In the genomic region with DNA sequence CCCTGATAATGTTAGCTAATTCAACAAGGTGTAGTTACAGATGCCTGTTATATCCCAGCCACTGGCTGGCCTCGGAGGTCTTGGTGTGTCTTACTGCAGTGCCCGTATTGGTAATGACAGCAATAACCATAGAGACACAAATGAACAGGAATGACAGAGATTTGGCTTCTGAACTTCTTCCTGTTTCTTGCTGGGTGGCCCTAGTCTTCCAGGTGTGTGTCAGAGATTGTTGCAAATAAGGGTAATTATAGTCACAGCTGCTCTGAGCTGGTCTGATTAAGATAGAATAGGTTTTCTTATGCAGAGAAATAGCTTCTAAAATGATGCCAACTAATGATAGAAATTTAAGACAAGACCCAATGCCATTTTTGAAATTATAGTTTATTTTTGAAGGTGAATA, we compare ENCODE assay signal across 27 cellular contexts.
"Had no signal": no experiment of that assay in that cellular context is flagged by ENCODE, and none has a peak within 500 bp of the region (broad histone marks: within the 10 kb centered on the region; RNA-seq: fewer than 3 reads in every experiment).

No MANE protein-coding gene starts in this region.

- H3K36me3 ChIP-seq: adrenal gland, colonic mucosa, heart left ventricle had no signal

- H3K27me3 ChIP-seq: adrenal gland, body of pancreas, colonic mucosa, dorsolateral prefrontal cortex, heart left ventricle had no signal

- H3K4me3 ChIP-seq: adrenal gland, body of pancreas, colonic mucosa, dorsolateral prefrontal cortex, heart left ventricle had no signal

- H3K9me3 ChIP-seq: adrenal gland, body of pancreas, colonic mucosa had no signal

- H3K27ac ChIP-seq: adrenal gland, body of pancreas, colonic mucosa, dorsolateral prefrontal cortex, heart left ventricle had no signal

- H3K4me1 ChIP-seq: adrenal gland, body of pancreas, colonic mucosa, heart left ventricle had no signal

- DNase-seq: activated CD4-positive, alpha-beta memory T cell treated with anti-CD3 and anti-CD28 coated beads for 36 hours; activated CD4-positive, alpha-beta T cell treated with anti-CD3 and anti-CD28 coated beads for 36 hours; activated CD4-positive, alpha-beta T cell treated with anti-CD3 and anti-CD28 coated beads, Interleukin-2, amount 10 ng/mL, durations not matched to agents 24 days and 14 days; activated CD4-positive, CD25-positive, alpha-beta regulatory T cell; activated CD4-positive, CD25-positive, alpha-beta regulatory T cell treated with anti-CD3 and anti-CD28 coated beads, Interleukin-2, amount 50 U/mL, for 72 hours; activated CD8-positive, alpha-beta memory T cell treated with anti-CD3 and anti-CD28 coated beads, Interleukin-2, amount 10 ng/mL, durations not matched to agents 7 days and 5 days; activated CD8-positive, alpha-beta memory T cell treated with anti-CD3 and anti-CD28 coated beads, Interleukin-2, amount 50 U/mL, for 4 hours; activated CD8-positive, alpha-beta T cell treated with anti-CD3 and anti-CD28 coated beads, Interleukin-2, amount 10 ng/mL, durations not matched to agents 7 days and 5 days; activated effector memory CD4-positive, alpha-beta T cell treated with anti-CD3 and anti-CD28 coated beads, Interleukin-2, amount 50 U/mL, for 16 hours; activated naive CD4-positive, alpha-beta T cell treated with anti-CD3 and anti-CD28 coated beads for 36 hours; activated naive CD8-positive, alpha-beta T cell treated with anti-CD3 and anti-CD28 coated beads for 36 hours; activated naive CD8-positive, alpha-beta T cell treated with anti-CD3 and anti-CD28 coated beads, Interleukin-2, amount 50 U/mL, for 24 hours; activated T-cell treated with anti-CD3 and anti-CD28 coated beads, Interleukin-2, amount 50 U/mL, for 1 hour; activated T-cell treated with anti-CD3 and anti-CD28 coated beads, Interleukin-2, amount 50 U/mL, for 48 hours; adrenal gland; amygdala; aorta; body of pancreas; caudate nucleus; colonic mucosa; dorsolateral prefrontal cortex; effector memory CD4-positive, alpha-beta T cell; endodermal cell; foreskin fibroblast; glutamatergic neuron; heart left ventricle; T-helper 2 cell had no signal
